In genomic region chr1:3544050-3544977, GRCh38 we compare ENCODE assay signal across 1 cellular context.
TF ChIP-seq lines count a peak whose summit lies in the region.

No MANE protein-coding gene starts in this region.

TF ChIP-seq in HepG2, 621 proteins besides CTCF, POLR2A, EP300 and RAD21 (continued from another document):
- TF ChIP-seq ZNF407 (CRISPR knock-in tag; IDR thresholded peaks at IDR 0.05; ENCODE audit: not compliant biosample characterization), result no peak
- no peak for TF ChIP-seq ZNF572 (CRISPR knock-in tag; IDR thresholded peaks at IDR 0.05)
- TF ChIP-seq AGO2 (optimal IDR thresholded peaks at IDR 0.05; ENCODE audit: low read depth, low read length), result peak; percentile 56
- no peak for TF ChIP-seq HINFP (CRISPR knock-in tag; IDR thresholded peaks at IDR 0.05; ENCODE audit: low read depth)
- TF ChIP-seq POLR2G (IDR thresholded peaks at IDR 0.05; ENCODE audit: low read depth, low read length), result peak; percentile 38; the same call in 1 of the 2 replicates
- TF ChIP-seq PHF21A (CRISPR knock-in tag; IDR thresholded peaks at IDR 0.05), result no peak
